ENCODE assay signal across 1 cellular context in genomic region chr16:69441030-69441429, GRCh38.
A peak's percentile ranks its signal among the peaks of the same experiment; 100 is the strongest.
TF ChIP-seq lines count a peak whose summit lies in the region.

No MANE protein-coding gene starts in this region.

TF ChIP-seq in K562, 482 proteins besides CTCF, POLR2A, EP300 and RAD21:
- 0 out of 2 replicates have a peak, but pooled peaks have one; percentile 62 for TF ChIP-seq ZBTB33 (CRISPR knock-in tag; IDR thresholded peaks at IDR 0.05)
- peak; percentile 58 for TF ChIP-seq ZNF121 (CRISPR knock-in tag; conservative IDR thresholded peaks at IDR 0.05)
